ENCODE assay signal across 7 cellular contexts in genomic region chrX:69503835-69504625, GRCh38. TPM values are rescaled to one million over a fixed set of nuclear protein-coding genes. Genes with fewer than 3 reads are reported as not detected.
A peak's percentile ranks its signal among the peaks of the same experiment; 100 is the strongest.
DNase-seq lines count a peak whose midpoint lies in the region; ATAC-seq and TF ChIP-seq lines count a peak whose summit lies in the region.

NALF2 (plus strand) TSS chrX:69504326; CDS start chrX:69505283, 957 bp downstream.

- peaks cover 25% of the 10 kb centered on the region for H3K27me3 Mint-ChIP-seq in activated CD8-positive, alpha-beta T cell treated with anti-CD3 and anti-CD28 coated beads, Interleukin-2, amount 10 ng/mL, durations not matched to agents 7 days and 5 days (ENCODE audit: low read depth)
- H3K27me3 Mint-ChIP-seq in natural killer cell treated with Interleukin-12 subunit alpha and Interleukin-12 subunit beta and Interleukin-15 and Interleukin-18, amount 100 ng/mL, for 72 hours = peaks cover 15 to 17% of the 10 kb centered on the region in 2 donors
- peaks cover 24% of the 10 kb centered on the region for H3K27me3 Mint-ChIP-seq in type B pancreatic cell

- POLR2A ChIA-PET in activated CD8-positive, alpha-beta T cell treated with anti-CD3 and anti-CD28 coated beads, Interleukin-2, amount 10 ng/mL, durations not matched to agents 7 days and 5 days (lab: Charles Lee) = no interaction called here

- H3K9me3 Mint-ChIP-seq in activated CD8-positive, alpha-beta T cell treated with anti-CD3 and anti-CD28 coated beads, Interleukin-2, amount 10 ng/mL, durations not matched to agents 7 days and 5 days (ENCODE audit: insufficient read depth) = no peaks in the 10 kb centered on the region
- H3K9me3 Mint-ChIP-seq in natural killer cell treated with Interleukin-12 subunit alpha and Interleukin-12 subunit beta and Interleukin-15 and Interleukin-18, amount 100 ng/mL, for 72 hours = no peaks in the 10 kb centered on the region
- no peaks in the 10 kb centered on the region for H3K9me3 Mint-ChIP-seq in type B pancreatic cell

- ATAC-seq in GM18909 (IDR thresholded peaks at IDR 0.05; ENCODE audit: poor library complexity, unreplicated experiment) = peak; percentile 45
- peak; percentile 69 for ATAC-seq in activated CD8-positive, alpha-beta T cell treated with anti-CD3 and anti-CD28 coated beads, Interleukin-2, amount 10 ng/mL, durations not matched to agents 7 days and 5 days
- peak; percentile 20 to 50 for ATAC-seq in natural killer cell treated with Interleukin-12 subunit alpha and Interleukin-12 subunit beta and Interleukin-15 and Interleukin-18, amount 100 ng/mL, for 72 hours

- CTCF ChIA-PET in activated CD8-positive, alpha-beta T cell treated with anti-CD3 and anti-CD28 coated beads, Interleukin-2, amount 10 ng/mL, durations not matched to agents 7 days and 5 days (lab: Charles Lee) = interaction anchor here (1.3 kb wide), 1 partner anchor 10 kb away, joined by 3 read pairs; no protein-coding TSS in a partner anchor

- peak; percentile 20 for TF ChIP-seq CTCF in type B pancreatic cell (conservative IDR thresholded peaks at IDR 0.05)

- DNase-seq in NCI-H2029 treated with DMSO at 0.1 percent for 48 hours (lab: John Stamatoyannopoulos, UW) (peak; percentile 2), fibroblast of peridontal ligament (ENCODE audit: extremely low read depth) (peak; percentile 2), type B pancreatic cell (ENCODE audit: extremely low spot score, unreplicated experiment) (no peak), OCI-M2 (lab: John Stamatoyannopoulos, UW; ENCODE audit: unreplicated experiment) (no peak)
- DNase-seq in activated CD8-positive, alpha-beta T cell treated with anti-CD3 and anti-CD28 coated beads, Interleukin-2, amount 10 ng/mL, durations not matched to agents 7 days and 5 days = peak; percentile 46
- no peak for DNase-seq in natural killer cell treated with Interleukin-12 subunit alpha and Interleukin-12 subunit beta and Interleukin-15 and Interleukin-18, amount 100 ng/mL, for 72 hours (ENCODE audit: low spot score)

- H3K4me3 Mint-ChIP-seq in activated CD8-positive, alpha-beta T cell treated with anti-CD3 and anti-CD28 coated beads, Interleukin-2, amount 10 ng/mL, durations not matched to agents 7 days and 5 days = peak within 1 kb of the TSS; percentile 52
- H3K4me3 Mint-ChIP-seq in natural killer cell treated with Interleukin-12 subunit alpha and Interleukin-12 subunit beta and Interleukin-15 and Interleukin-18, amount 100 ng/mL, for 72 hours = no peak within 1 kb of the TSS
- peak within 1 kb of the TSS; percentile 86 for H3K4me3 Mint-ChIP-seq in type B pancreatic cell

- H3K27ac Mint-ChIP-seq in activated CD8-positive, alpha-beta T cell treated with anti-CD3 and anti-CD28 coated beads, Interleukin-2, amount 10 ng/mL, durations not matched to agents 7 days and 5 days = no peak within 1 kb of the TSS
- H3K27ac Mint-ChIP-seq in natural killer cell treated with Interleukin-12 subunit alpha and Interleukin-12 subunit beta and Interleukin-15 and Interleukin-18, amount 100 ng/mL, for 72 hours = no peak within 1 kb of the TSS
- H3K27ac Mint-ChIP-seq in type B pancreatic cell = no peak within 1 kb of the TSS

- H3K36me3 Mint-ChIP-seq in activated CD8-positive, alpha-beta T cell treated with anti-CD3 and anti-CD28 coated beads, Interleukin-2, amount 10 ng/mL, durations not matched to agents 7 days and 5 days (ENCODE audit: low read depth) = no peaks in the 10 kb centered on the region
- H3K36me3 Mint-ChIP-seq in natural killer cell treated with Interleukin-12 subunit alpha and Interleukin-12 subunit beta and Interleukin-15 and Interleukin-18, amount 100 ng/mL, for 72 hours = no peaks in the 10 kb centered on the region
- H3K36me3 Mint-ChIP-seq in type B pancreatic cell = no peaks in the 10 kb centered on the region

- peaks cover 2% of the 10 kb centered on the region for H3K4me1 Mint-ChIP-seq in activated CD8-positive, alpha-beta T cell treated with anti-CD3 and anti-CD28 coated beads, Interleukin-2, amount 10 ng/mL, durations not matched to agents 7 days and 5 days (ENCODE audit: low read depth)
- no peaks in the 10 kb centered on the region for H3K4me1 Mint-ChIP-seq in natural killer cell treated with Interleukin-12 subunit alpha and Interleukin-12 subunit beta and Interleukin-15 and Interleukin-18, amount 100 ng/mL, for 72 hours (ENCODE audit: low read depth in 2 of 2)
- no peaks in the 10 kb centered on the region for H3K4me1 Mint-ChIP-seq in type B pancreatic cell (ENCODE audit: unreplicated experiment)

RNA-seq across cellular contexts. Expression of gene NALF2, which starts in this region (rescaled TPM):
- not detected for total RNA-seq in activated CD8-positive, alpha-beta T cell treated with anti-CD3 and anti-CD28 coated beads, Interleukin-2, amount 10 ng/mL, durations not matched to agents 7 days and 5 days
- total RNA-seq in natural killer cell treated with Interleukin-12 subunit alpha and Interleukin-12 subunit beta and Interleukin-15 and Interleukin-18, amount 100 ng/mL, for 72 hours = not detected
- 1.8 and 3.4 TPM in 2 replicates for total RNA-seq in type B pancreatic cell (ENCODE audit: low replicate concordance)

Comparison
In these comparisons a context has a peak if more than half of its experiments do, and no peak if none do; other contexts are left out.
1. Peak in DNase-seq and ATAC-seq in activated CD8-positive, alpha-beta T cell treated with anti-CD3 and anti-CD28 coated beads, Interleukin-2, amount 10 ng/mL, durations not matched to agents 7 days and 5 days; RNA of the gene not detected or under 1 TPM.
2. Peak in ATAC-seq in natural killer cell treated with Interleukin-12 subunit alpha and Interleukin-12 subunit beta and Interleukin-15 and Interleukin-18, amount 100 ng/mL, for 72 hours; RNA of the gene not detected or under 1 TPM.
3. DNase-seq: peak in NCI-H2029 treated with DMSO at 0.1 percent for 48 hours (single experiment) and fibroblast of peridontal ligament (single experiment); none in natural killer cell treated with Interleukin-12 subunit alpha and Interleukin-12 subunit beta and Interleukin-15 and Interleukin-18, amount 100 ng/mL, for 72 hours (single experiment), type B pancreatic cell (single experiment) and OCI-M2 (single experiment).
4. Peak in every context shown above with its lines, with median percentiles within 50 percentile points of each other: ATAC-seq.